13 cellular contexts compared by ENCODE assay signal in the genomic region with DNA sequence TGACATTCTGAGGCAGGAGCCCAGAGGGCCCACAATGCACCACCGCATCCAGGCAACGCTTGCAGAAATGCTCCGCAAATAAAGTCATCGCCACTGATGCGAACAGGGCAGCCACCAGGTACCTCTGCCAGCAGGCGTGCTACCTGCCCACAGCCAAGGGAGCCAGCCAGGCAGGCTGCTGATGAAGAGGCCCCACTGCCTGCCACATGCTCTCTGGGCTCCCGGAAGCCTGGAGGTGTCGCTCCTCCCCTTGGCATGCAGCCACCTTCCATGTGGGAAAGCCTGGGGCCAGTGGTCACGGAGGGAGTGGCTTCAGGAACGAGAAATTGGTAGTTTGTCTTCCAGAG. TPM values are rescaled to one million over a fixed set of nuclear protein-coding genes. Genes with fewer than 3 reads are reported as not detected.
DNase-seq lines count a peak whose midpoint lies in the region; TF ChIP-seq lines count a peak whose summit lies in the region.
"Had no signal": no experiment of that assay in that cellular context is flagged by ENCODE, and none has a peak within 500 bp of the region (broad histone marks: within the 10 kb centered on the region; RNA-seq: fewer than 3 reads in every experiment).

No MANE protein-coding gene starts in this region.

- intact Hi-C loops in MCF 10A (cut with micrococcal nuclease) = no loop called here
- intact Hi-C loops in activated naive CD4-positive, alpha-beta T cell treated with anti-CD3 and anti-CD28 coated beads for 36 hours (cut with micrococcal nuclease) = no loop called here
- intact Hi-C loops in posterior vena cava (cut with DNase I) = loop anchor here in 1 of 2 donors (10.0 kb wide), 1 partner anchor 156 kb away; no protein-coding TSS in a partner anchor

- H3K27ac Mint-ChIP-seq in MCF 10A (ENCODE audit: low read depth, unreplicated experiment) = no peak overlapping the region
- no peak overlapping the region for H3K27ac Mint-ChIP-seq in activated naive CD4-positive, alpha-beta T cell treated with anti-CD3 and anti-CD28 coated beads, Interleukin-2, amount 10 ng/mL, durations not matched to agents 7 days and 5 days
- no peak overlapping the region for H3K27ac Mint-ChIP-seq in activated naive CD4-positive, alpha-beta T cell treated with anti-CD3 and anti-CD28 coated beads for 36 hours
- H3K27ac Mint-ChIP-seq: type B pancreatic cell had no signal

- H3K4me3 Mint-ChIP-seq in MCF 10A (ENCODE audit: unreplicated experiment) = no peak overlapping the region
- no peak overlapping the region for H3K4me3 Mint-ChIP-seq in activated naive CD4-positive, alpha-beta T cell treated with anti-CD3 and anti-CD28 coated beads, Interleukin-2, amount 10 ng/mL, durations not matched to agents 7 days and 5 days
- H3K4me3 Mint-ChIP-seq in activated naive CD4-positive, alpha-beta T cell treated with anti-CD3 and anti-CD28 coated beads for 36 hours = no peak overlapping the region
- H3K4me3 Mint-ChIP-seq: type B pancreatic cell had no signal

- no TSS peak for BruUV-seq in MCF 10A (replicated peaks; lab: Mats Ljungman, UMichigan)

- no peaks in the 10 kb centered on the region for H3K4me1 Mint-ChIP-seq in MCF 10A (ENCODE audit: insufficient read depth, unreplicated experiment)
- H3K4me1 Mint-ChIP-seq in activated naive CD4-positive, alpha-beta T cell treated with anti-CD3 and anti-CD28 coated beads, Interleukin-2, amount 10 ng/mL, durations not matched to agents 7 days and 5 days = peaks cover 8% of the 10 kb centered on the region
- peaks cover 11% of the 10 kb centered on the region for H3K4me1 Mint-ChIP-seq in activated naive CD4-positive, alpha-beta T cell treated with anti-CD3 and anti-CD28 coated beads for 36 hours (ENCODE audit: low read depth)

- DNase-seq in NCI-H1417 (lab: John Stamatoyannopoulos, UW) (peak; percentile 46 to 87 (median 75)), NCI-H1417 treated with DMSO at 0.1 percent for 48 hours (lab: John Stamatoyannopoulos, UW) (no peak), NCI-H2107 treated with DMSO at 0.1 percent for 48 hours (lab: John Stamatoyannopoulos, UW; ENCODE audit: unreplicated experiment) (peak; percentile 80), MCF 10A (ENCODE audit: unreplicated experiment) (peak; percentile 73), renal cortical epithelial cell (ENCODE audit: low read depth) (peak; percentile 74), posterior vena cava (ENCODE audit: low spot score) (no peak)
- no peak for DNase-seq in activated naive CD4-positive, alpha-beta T cell treated with anti-CD3 and anti-CD28 coated beads, Interleukin-2, amount 10 ng/mL, durations not matched to agents 7 days and 5 days
- DNase-seq in activated naive CD4-positive, alpha-beta T cell treated with anti-CD3 and anti-CD28 coated beads for 36 hours = no peak
- DNase-seq: RPMI8226 had no signal

- CTCF ChIA-PET in MCF 10A (lab: Yijun Ruan, JAX) = interaction anchor here (0.9 kb wide), 1 partner anchor 66 kb away, joined by 3 read pairs; no protein-coding TSS in a partner anchor
- CTCF ChIA-PET in activated naive CD4-positive, alpha-beta T cell treated with anti-CD3 and anti-CD28 coated beads, Interleukin-2, amount 10 ng/mL, durations not matched to agents 7 days and 5 days (lab: Charles Lee) = no interaction called here
- CTCF ChIA-PET in activated naive CD4-positive, alpha-beta T cell treated with anti-CD3 and anti-CD28 coated beads for 36 hours (lab: Charles Lee) = no interaction called here

- peaks cover 6% of the 10 kb centered on the region for H3K27me3 Mint-ChIP-seq in MCF 10A (ENCODE audit: insufficient read depth, unreplicated experiment)
- H3K27me3 Mint-ChIP-seq in activated naive CD4-positive, alpha-beta T cell treated with anti-CD3 and anti-CD28 coated beads, Interleukin-2, amount 10 ng/mL, durations not matched to agents 7 days and 5 days = no peaks in the 10 kb centered on the region
- no peaks in the 10 kb centered on the region for H3K27me3 Mint-ChIP-seq in activated naive CD4-positive, alpha-beta T cell treated with anti-CD3 and anti-CD28 coated beads for 36 hours (ENCODE audit: low read depth)
- H3K27me3 Mint-ChIP-seq: naive thymus-derived CD8-positive, alpha-beta T cell had no signal

- H3K36me3 Mint-ChIP-seq in MCF 10A (ENCODE audit: insufficient read depth, unreplicated experiment) = no peaks in the 10 kb centered on the region
- H3K36me3 Mint-ChIP-seq in activated naive CD4-positive, alpha-beta T cell treated with anti-CD3 and anti-CD28 coated beads, Interleukin-2, amount 10 ng/mL, durations not matched to agents 7 days and 5 days = peaks cover 36% of the 10 kb centered on the region
- H3K36me3 Mint-ChIP-seq in activated naive CD4-positive, alpha-beta T cell treated with anti-CD3 and anti-CD28 coated beads for 36 hours (ENCODE audit: low read depth) = peaks cover 19% of the 10 kb centered on the region
- H3K36me3 Mint-ChIP-seq: type B pancreatic cell had no signal

- no peaks in the 10 kb centered on the region for H3K9me3 Mint-ChIP-seq in MCF 10A (ENCODE audit: unreplicated experiment)
- no peaks in the 10 kb centered on the region for H3K9me3 Mint-ChIP-seq in activated naive CD4-positive, alpha-beta T cell treated with anti-CD3 and anti-CD28 coated beads, Interleukin-2, amount 10 ng/mL, durations not matched to agents 7 days and 5 days
- H3K9me3 Mint-ChIP-seq in activated naive CD4-positive, alpha-beta T cell treated with anti-CD3 and anti-CD28 coated beads for 36 hours = no peaks in the 10 kb centered on the region
- H3K9me3 Mint-ChIP-seq: naive thymus-derived CD8-positive, alpha-beta T cell; type B pancreatic cell had no signal

- POLR2A ChIA-PET in MCF 10A (lab: Yijun Ruan, JAX) = no interaction called here

- no peak for TF ChIP-seq CTCF in MCF 10A (IDR thresholded peaks at IDR 0.05; ENCODE audit: unreplicated experiment)

RNA-seq across cellular contexts. Expression of gene GPR132, which starts 14.7 kb away (rescaled TPM):
- 0.42 TPM in 1 of 2 replicates, not detected in the other for total RNA-seq in MCF 10A (2022)
- 0.30 and 2.1 TPM in 2 replicates for total RNA-seq in renal cortical epithelial cell
- total RNA-seq in activated naive CD4-positive, alpha-beta T cell treated with anti-CD3 and anti-CD28 coated beads for 36 hours = 10 to 100 TPM; 11.3 to 15.3 TPM
- 1 to 10 TPM; 1.8 to 3.1 TPM for total RNA-seq in posterior vena cava
- total RNA-seq: A172, H1 had no signal

RNA-seq across cellular contexts. Expression of gene CDCA4, which starts 29.6 kb away (rescaled TPM):
- total RNA-seq in MCF 10A (2022) = 29.3 and 33.0 TPM in 2 replicates
- 8.8 and 43.6 TPM in 2 replicates for total RNA-seq in renal cortical epithelial cell
- 10 to 100 TPM; 59.6 to 60.4 TPM for total RNA-seq in activated naive CD4-positive, alpha-beta T cell treated with anti-CD3 and anti-CD28 coated beads for 36 hours
- total RNA-seq in posterior vena cava = 1 to 10 TPM; 4.3 to 4.8 TPM

Comparison
In these comparisons a context has a peak if more than half of its experiments do, and no peak if none do; other contexts are left out.
1. DNase-seq: peak in NCI-H1417 (3 of 3), NCI-H2107 treated with DMSO at 0.1 percent for 48 hours (single experiment), MCF 10A (single experiment) and renal cortical epithelial cell (single experiment); none in NCI-H1417 treated with DMSO at 0.1 percent for 48 hours (single experiment), activated naive CD4-positive, alpha-beta T cell treated with anti-CD3 and anti-CD28 coated beads, Interleukin-2, amount 10 ng/mL, durations not matched to agents 7 days and 5 days (single experiment), activated naive CD4-positive, alpha-beta T cell treated with anti-CD3 and anti-CD28 coated beads for 36 hours (single experiment) and posterior vena cava (single experiment).